ENCODE assay signal across 1 cellular context in genomic region chr13:35953537-35954206, GRCh38.
TF ChIP-seq lines count a peak whose summit lies in the region.

No MANE protein-coding gene starts in this region.

TF ChIP-seq in HEK293, 187 proteins besides CTCF, POLR2A, EP300 and RAD21 (continued from another document and continues in another):
- TF ChIP-seq ZNF398 (tag by site-specific recombination; IDR thresholded peaks at IDR 0.05) = no peak
- no peak for TF ChIP-seq ZNF2 (tag by site-specific recombination; IDR thresholded peaks at IDR 0.05)
- peak; percentile 41; the same call in 1 of the 2 replicates for TF ChIP-seq ZNF660 (tag by site-specific recombination; IDR thresholded peaks at IDR 0.05)
- TF ChIP-seq ZSCAN30 (tag by site-specific recombination; IDR thresholded peaks at IDR 0.05) = 0 out of 2 replicates have a peak, but pooled peaks have one; percentile 50
- no peak for TF ChIP-seq PRDM6 (tag by site-specific recombination; IDR thresholded peaks at IDR 0.05)
- peak; percentile 72 for TF ChIP-seq ZBTB17 (tag by site-specific recombination; IDR thresholded peaks at IDR 0.05)
- no peak for TF ChIP-seq KLF17 (tag by site-specific recombination; IDR thresholded peaks at IDR 0.05)
- no peak for TF ChIP-seq TRIM28 (IDR thresholded peaks at IDR 0.05; ENCODE audit: borderline replicate concordance, low read length)
- 0 out of 2 replicates have a peak, but pooled peaks have one; percentile 11 for TF ChIP-seq ZNF366 (tag by site-specific recombination; conservative IDR thresholded peaks at IDR 0.05)
- no peak for TF ChIP-seq HIC1 (tag by site-specific recombination; IDR thresholded peaks at IDR 0.05)
- TF ChIP-seq HOXC10 (CRISPR knock-in tag; IDR thresholded peaks at IDR 0.05) = no peak
- TF ChIP-seq KLF1 (tag by site-specific recombination; IDR thresholded peaks at IDR 0.05) = no peak
- TF ChIP-seq ZNF501 (tag by site-specific recombination; IDR thresholded peaks at IDR 0.05) = no peak
- TF ChIP-seq ZNF211 (tag by site-specific recombination; IDR thresholded peaks at IDR 0.05; ENCODE audit: low read depth) = no peak
- no peak for TF ChIP-seq ZNF639 (tag by site-specific recombination; IDR thresholded peaks at IDR 0.05)
- no peak for TF ChIP-seq OSR2 (tag by site-specific recombination; IDR thresholded peaks at IDR 0.05)
- TF ChIP-seq ZNF362 (tag by site-specific recombination; IDR thresholded peaks at IDR 0.05) = no peak
- no peak for TF ChIP-seq ZNF707 (tag by site-specific recombination; IDR thresholded peaks at IDR 0.05)
- TF ChIP-seq ZNF416 (tag by site-specific recombination; IDR thresholded peaks at IDR 0.05) = no peak
- no peak for TF ChIP-seq YY1 (tag by site-specific recombination; IDR thresholded peaks at IDR 0.05)
- no peak for TF ChIP-seq ZNF423 (tag by site-specific recombination; IDR thresholded peaks at IDR 0.05)
- TF ChIP-seq ZNF654 (tag by site-specific recombination; IDR thresholded peaks at IDR 0.05; ENCODE audit: low read depth) = peak; percentile 80
- TF ChIP-seq ZNF18 (tag by site-specific recombination; IDR thresholded peaks at IDR 0.05) = no peak
- no peak for TF ChIP-seq ATF2 (tag by site-specific recombination; IDR thresholded peaks at IDR 0.05; ENCODE audit: low read depth)
- no peak for TF ChIP-seq ZNF768 (tag by site-specific recombination; IDR thresholded peaks at IDR 0.05)
- TF ChIP-seq HOXD13 (CRISPR knock-in tag; IDR thresholded peaks at IDR 0.05; ENCODE audit: borderline replicate concordance) = no peak
- peak; percentile 24; the same call in 1 of the 2 replicates for TF ChIP-seq GLIS1 (tag by site-specific recombination; IDR thresholded peaks at IDR 0.05)
- TF ChIP-seq ZBTB10 (tag by site-specific recombination; IDR thresholded peaks at IDR 0.05) = no peak
- TF ChIP-seq ZBTB26 (tag by site-specific recombination; optimal IDR thresholded peaks at IDR 0.05) = no peak
- no peak for TF ChIP-seq ZNF623 (tag by site-specific recombination; IDR thresholded peaks at IDR 0.05)
- TF ChIP-seq ZNF701 (tag by site-specific recombination; IDR thresholded peaks at IDR 0.05) = no peak
- peak; percentile 90 for TF ChIP-seq IKZF3 (tag by site-specific recombination; IDR thresholded peaks at IDR 0.05)
- TF ChIP-seq OVOL3 (tag by site-specific recombination; IDR thresholded peaks at IDR 0.05) = no peak
- TF ChIP-seq ZSCAN4 (tag by site-specific recombination; IDR thresholded peaks at IDR 0.05) = no peak
- no peak for TF ChIP-seq HOXA7 (CRISPR knock-in tag; IDR thresholded peaks at IDR 0.05; ENCODE audit: borderline replicate concordance)
- no peak for TF ChIP-seq PATZ1 (tag by site-specific recombination; IDR thresholded peaks at IDR 0.05)
- TF ChIP-seq ZEB2 (tag by site-specific recombination; IDR thresholded peaks at IDR 0.05) = no peak
- TF ChIP-seq ZBTB6 (tag by site-specific recombination; IDR thresholded peaks at IDR 0.05) = no peak
